8 cellular contexts compared by ENCODE assay signal in the genomic region with DNA sequence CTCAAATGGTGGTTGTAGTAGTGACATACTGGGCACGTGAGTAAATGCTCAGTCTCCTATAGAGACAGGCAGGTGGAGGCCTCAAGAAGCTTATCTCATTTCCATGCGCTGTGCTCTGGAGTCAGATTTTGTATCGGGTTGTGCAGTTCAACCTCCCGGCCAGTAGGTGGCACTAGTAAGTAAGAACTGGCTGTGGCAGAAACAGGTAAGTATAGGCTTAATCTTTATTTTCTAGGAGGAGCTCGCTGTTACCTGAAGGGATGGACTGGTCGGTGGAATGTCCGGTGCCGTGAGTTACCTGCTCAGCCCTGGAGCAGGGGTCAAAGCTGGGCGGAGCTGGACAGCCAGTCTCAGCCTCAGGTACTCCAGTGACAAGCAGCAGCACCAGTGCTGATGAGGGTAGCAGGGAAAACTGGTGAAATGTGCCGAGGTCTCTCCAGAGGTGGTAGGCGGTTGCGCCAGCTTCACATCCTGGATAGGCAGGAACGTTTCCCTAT.
DNase-seq lines count a peak whose midpoint lies in the region; ATAC-seq and TF ChIP-seq lines count a peak whose summit lies in the region.

No MANE protein-coding gene starts in this region.

- DNase-seq in CD14-positive monocyte (ENCODE audit: low spot score), result no peak
- DNase-seq in NCI-H524 treated with DMSO at 0.1 percent for 48 hours (lab: John Stamatoyannopoulos, UW), result peak; percentile 43
- DNase-seq in activated T-cell treated with anti-CD3 and anti-CD28 coated beads for 24 hours (ENCODE audit: low read depth), result peak; percentile 8
- DNase-seq in foreskin fibroblast, result peak in 1 of 2 donors; percentile 2
- DNase-seq in prostate gland (ENCODE audit: low spot score), result peak; percentile 25
- no peak for DNase-seq in OCI-M2 (lab: John Stamatoyannopoulos, UW; ENCODE audit: unreplicated experiment)

- no peaks in the 10 kb centered on the region for H3K27me3 ChIP-seq in prostate gland (replicated peaks; ENCODE audit: insufficient read depth)

- H3K4me3 ChIP-seq in foreskin fibroblast (ENCODE audit: low read depth in 1 of 2, low read length in 2 of 2), result no peak overlapping the region
- H3K4me3 ChIP-seq in prostate gland, result peak overlapping the region in 1 of 2 donors; percentile 11

- no peak for TF ChIP-seq POLR2A in prostate gland (IDR thresholded peaks at IDR 0.05)

- no peaks in the 10 kb centered on the region for H3K4me1 ChIP-seq in prostate gland (replicated peaks)

- H3K36me3 Mint-ChIP-seq in CD14-positive monocyte, result no peaks in the 10 kb centered on the region

- intact Hi-C loops in CD14-positive monocyte (cut with micrococcal nuclease), result loop anchor here (2.0 to 5.0 kb wide), 2 partner anchors 1338 kb away; no protein-coding TSS in a partner anchor
- intact Hi-C loops in prostate gland (cut with DNase I), result loop anchor here (10.0 kb wide), 1 partner anchor 1340 kb away; no protein-coding TSS in a partner anchor

- H3K4me3 Mint-ChIP-seq in CD14-positive monocyte, result no peak overlapping the region

- 50% methylated on average over 13 of the region's 13 CpGs for WGBS in prostate gland

- no peak overlapping the region for H3K27ac Mint-ChIP-seq in CD14-positive monocyte

- ATAC-seq in GM19025 (IDR thresholded peaks at IDR 0.05; ENCODE audit: low read depth, unreplicated experiment), result peak; percentile 82
- peak; percentile 81 for ATAC-seq in HG03108 (IDR thresholded peaks at IDR 0.05; ENCODE audit: unreplicated experiment)

- H3K9me3 ChIP-seq in prostate gland, result no peaks in the 10 kb centered on the region

- H3K27ac ChIP-seq in prostate gland, result no peak overlapping the region

- TF ChIP-seq CTCF in CD14-positive monocyte (IDR thresholded peaks at IDR 0.05), result peak; percentile 92
- TF ChIP-seq CTCF in foreskin fibroblast (IDR thresholded peaks at IDR 0.05; ENCODE audit: low read depth, low read length), result peak; percentile 66
- TF ChIP-seq CTCF in prostate gland (IDR thresholded peaks at IDR 0.05), result peak; percentile 51 to 80 (median 72)

- peaks cover 5% of the 10 kb centered on the region for H3K4me1 Mint-ChIP-seq in CD14-positive monocyte

- no peaks in the 10 kb centered on the region for H3K36me3 ChIP-seq in prostate gland

- H3K9me3 Mint-ChIP-seq in CD14-positive monocyte, result no peaks in the 10 kb centered on the region

- H3K27me3 Mint-ChIP-seq in CD14-positive monocyte (ENCODE audit: low read depth in 3 of 3), result peaks cover 0 to 2% (median 2%) of the 10 kb centered on the region in 3 donors

Comparison
In these comparisons a context has a peak if more than half of its experiments do, and no peak if none do; other contexts are left out.
1. DNase-seq: peak in NCI-H524 treated with DMSO at 0.1 percent for 48 hours (single experiment), activated T-cell treated with anti-CD3 and anti-CD28 coated beads for 24 hours (single experiment) and prostate gland (single experiment); none in CD14-positive monocyte (single experiment) and OCI-M2 (single experiment).
2. Peak in every context shown above with its lines, with median percentiles within 50 percentile points of each other: CTCF ChIP-seq.